In genomic region chr3:112334709-112335108, GRCh38 we compare ENCODE assay signal across 1 cellular context.
TF ChIP-seq lines count a peak whose summit lies in the region.

No MANE protein-coding gene starts in this region.

TF ChIP-seq in WTC11, 78 proteins besides CTCF, POLR2A, EP300 and RAD21 (continued from another document):
- TF ChIP-seq FOXP4 (CRISPR knock-in tag; IDR thresholded peaks at IDR 0.05) = no peak
- no peak for TF ChIP-seq ZSCAN18 (CRISPR knock-in tag; IDR thresholded peaks at IDR 0.05)
